ENCODE assay signal across 8 cellular contexts in the genomic region with DNA sequence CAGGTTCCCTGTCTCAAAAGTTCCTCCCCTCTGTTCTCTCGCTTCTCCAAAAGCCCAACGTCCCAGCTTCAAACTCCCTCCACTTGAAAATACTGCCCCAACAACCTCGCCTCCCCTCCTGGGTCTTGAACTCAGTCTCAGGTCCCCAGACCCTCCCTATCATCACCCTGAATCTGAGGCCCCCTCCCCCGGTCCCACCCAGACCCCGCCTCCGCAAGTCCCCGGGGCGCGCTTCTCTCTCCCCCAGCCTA. TPM values are rescaled to one million over a fixed set of nuclear protein-coding genes. Genes with fewer than 3 reads are reported as not detected.
A peak's percentile ranks its signal among the peaks of the same experiment; 100 is the strongest.
DNase-seq lines count a peak whose midpoint lies in the region; ATAC-seq and TF ChIP-seq lines count a peak whose summit lies in the region.

No MANE protein-coding gene starts in this region.

- intact Hi-C loops in esophagus muscularis mucosa (cut with DNase I), result loop anchor here (1.0 kb wide), 1 partner anchor 23 kb away; no protein-coding TSS in a partner anchor

- POLR2A ChIA-PET in AG04449 (lab: Yijun Ruan, JAX), result interaction anchor here (0.6 to 3.4 kb wide), 5 partner anchors 10 to 23 kb away, joined by 3 to 37 read pairs (median 9); a partner anchor contains a TSS

- H3K27ac ChIP-seq in SJSA1 (peak overlapping the region; percentile 69), esophagus muscularis mucosa (replicated peaks in 1 of 4) (peak overlapping the region; percentile 90 to 99 (median 98))

- H3K4me1 ChIP-seq in SJSA1 (replicated peaks) (peaks cover 7% of the 10 kb centered on the region), esophagus muscularis mucosa (peaks cover 26 to 46% (median 39%) of the 10 kb centered on the region in 4 donors)

- peak overlapping the region; percentile 98 for H3K4me3 ChIP-seq in AG04449 (ENCODE audit: low read depth, low read length)
- peak overlapping the region; percentile 59 for H3K4me3 ChIP-seq in SJSA1
- peak overlapping the region; percentile 65 to 100 (median 82) for H3K4me3 ChIP-seq in esophagus muscularis mucosa

- H3K9me3 ChIP-seq in SJSA1 (replicated peaks) (no peaks in the 10 kb centered on the region), esophagus muscularis mucosa (no peaks in the 10 kb centered on the region)

- H3K27me3 ChIP-seq in SJSA1 (replicated peaks) (no peaks in the 10 kb centered on the region), esophagus muscularis mucosa (no peaks in the 10 kb centered on the region)

- CTCF ChIA-PET in AG04449 (lab: Yijun Ruan, JAX), result interaction anchor here (0.9 to 5.8 kb wide), 6 partner anchors 17 to 191 kb away, joined by 4 to 20 read pairs (median 10); a partner anchor contains a TSS

- no peak for TF ChIP-seq EP300 in esophagus muscularis mucosa (IDR thresholded peaks at IDR 0.05)

- TF ChIP-seq CTCF in AG04449 (IDR thresholded peaks at IDR 0.05; ENCODE audit: insufficient read depth, low read length, missing control alignments), result no peak
- no peak for TF ChIP-seq CTCF in esophagus muscularis mucosa (IDR thresholded peaks at IDR 0.05)
- TF ChIP-seq CTCF in omental fat pad (IDR thresholded peaks at IDR 0.05), result no peak

- ATAC-seq in GM21529 (IDR thresholded peaks at IDR 0.05; ENCODE audit: unreplicated experiment) (peak; percentile 5), omental fat pad (ENCODE audit: low FRiP score) (peak; percentile 2), GM18520 (IDR thresholded peaks at IDR 0.05; ENCODE audit: unreplicated experiment) (no peak)

- no peak for TF ChIP-seq POLR2A in esophagus muscularis mucosa (IDR thresholded peaks at IDR 0.05; ENCODE audit: low read depth)

- no peak for DNase-seq in AG04449 (ENCODE audit: low read depth, low spot score)
- no peak for DNase-seq in SJSA1 (ENCODE audit: low read depth in 1 of 2, low spot score in 2 of 2)
- no peak for DNase-seq in esophagus muscularis mucosa (ENCODE audit: extremely low spot score)
- no peak for DNase-seq in omental fat pad (ENCODE audit: low spot score)
- no peak for DNase-seq in NCI-H2081 treated with DMSO at 0.1 percent for 48 hours (lab: John Stamatoyannopoulos, UW)
- DNase-seq in activated CD8-positive, alpha-beta memory T cell treated with anti-CD3 and anti-CD28 coated beads for 24 hours, result no peak

- WGBS in esophagus muscularis mucosa, result 3% methylated on average over 9 of the region's 9 CpGs

- H3K36me3 ChIP-seq in SJSA1 (peaks cover 29% of the 10 kb centered on the region), esophagus muscularis mucosa (peaks cover 17 to 49% (median 43%) of the 10 kb centered on the region in 4 donors)

RNA-seq across cellular contexts. Expression of a gene that starts 0.3 kb away (rescaled TPM):
- 16.1 and 16.3 TPM in 2 replicates for total RNA-seq in SJSA1 (2014; rRNA removed; shearing (Covaris generic))
- total RNA-seq in esophagus muscularis mucosa (10 to 100 TPM; 18.3 to 47.2 (median 37.8) TPM), omental fat pad (10 to 100 TPM; 18.5 to 37.3 (median 23.7) TPM)

RNA-seq across cellular contexts. Expression of a gene that starts 18.1 kb away (rescaled TPM):
- 25.7 and 38.1 TPM in 2 replicates for total RNA-seq in SJSA1 (2014; rRNA removed; shearing (Covaris generic))
- total RNA-seq in esophagus muscularis mucosa, result 10 to 100 TPM; 13.7 to 73.1 (median 22.5) TPM
- 10 to 100 TPM; 18.9 to 80.9 (median 37.7) TPM for total RNA-seq in omental fat pad

RNA-seq across cellular contexts. Expression of a gene that starts 21.7 kb away (rescaled TPM):
- 106 and 116 TPM in 2 replicates for total RNA-seq in SJSA1 (2014; rRNA removed; shearing (Covaris generic))
- 100 to 1,000 TPM; 159 to 223 (median 194) TPM for total RNA-seq in esophagus muscularis mucosa
- 100 to 1,000 TPM; 240 to 419 (median 329) TPM for total RNA-seq in omental fat pad

RNA-seq across cellular contexts. Expression of a gene that starts 22.9 kb away (rescaled TPM):
- 0.61 TPM in 1 of 2 replicates, not detected in the other for total RNA-seq in SJSA1 (2014; rRNA removed; shearing (Covaris generic))
- total RNA-seq in esophagus muscularis mucosa (1 to 10 TPM; 2.1 to 6.4 (median 5.8) TPM), omental fat pad (1 to 10 TPM; 1.4 to 3.2 (median 3.0) TPM)

RNA-seq across cellular contexts. Expression of a gene that starts 30.7 kb away (rescaled TPM):
- 0.88 and 2.4 TPM in 2 replicates for total RNA-seq in SJSA1 (2014; rRNA removed; shearing (Covaris generic))
- 10 to 100 TPM in 2 of 4 donors, 1 to 10 TPM in 2; 5.8 to 12.4 (median 8.8) TPM for total RNA-seq in esophagus muscularis mucosa
- 1 to 10 TPM; 2.2 to 6.1 (median 4.3) TPM for total RNA-seq in omental fat pad
